ENCODE assay signal across 8 cellular contexts in the genomic region with DNA sequence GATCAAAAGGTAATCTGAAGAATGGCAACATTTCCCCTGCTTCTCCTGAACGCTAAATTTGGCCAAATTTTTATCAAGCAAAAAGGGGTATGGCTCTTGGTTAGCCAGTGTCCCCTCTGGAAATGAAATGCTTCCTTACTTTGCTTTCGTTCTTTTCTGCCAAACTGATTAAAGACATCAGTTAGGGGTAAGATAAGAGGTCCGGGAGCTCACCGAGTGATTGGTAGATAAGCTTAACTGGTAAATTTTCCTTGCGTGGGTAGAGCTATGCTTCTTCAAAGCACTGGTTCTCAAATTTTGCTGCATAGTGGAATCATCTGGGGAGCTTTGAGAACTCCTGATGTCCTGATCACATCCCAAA.
A peak's percentile ranks its signal among the peaks of the same experiment; 100 is the strongest.
DNase-seq lines count a peak whose midpoint lies in the region; ATAC-seq and TF ChIP-seq lines count a peak whose summit lies in the region.

No MANE protein-coding gene starts in this region.

- H3K9me3 ChIP-seq in A673 (ENCODE audit: low read depth, low read length, poor library complexity, severe bottlenecking) = no peaks in the 10 kb centered on the region
- H3K9me3 ChIP-seq in HUES64 (ENCODE audit: insufficient read depth, low read depth, low read length) = no peaks in the 10 kb centered on the region
- H3K9me3 ChIP-seq in mucosa of descending colon = no peaks in the 10 kb centered on the region

- no peak for DNase-seq in A673 (ENCODE audit: low spot score)
- DNase-seq in cardiac fibroblast (ENCODE audit: low read depth in 2 of 2) = no peak
- no peak for DNase-seq in mucosa of descending colon
- DNase-seq in iPS-NIHi7 (ENCODE audit: extremely low spot score) = no peak
- no peak for DNase-seq in activated CD8-positive, alpha-beta memory T cell treated with anti-CD3 and anti-CD28 coated beads, Interleukin-2, amount 50 U/mL, for 48 hours
- no peak for DNase-seq in ACHN

- 9% methylated on average over 5 of the region's 5 CpGs for WGBS in HUES64

- POLR2A ChIA-PET in A673 (lab: Charles Lee; ENCODE audit: low non-redundant PET) = interaction anchor here (0.6 kb wide), 1 partner anchor 47 kb away, joined by 3 read pairs; no protein-coding TSS in a partner anchor

- BruUV-seq in A673 (replicated peaks; lab: Mats Ljungman, UMichigan) = no TSS peak

- TF ChIP-seq CTCF in A673 (conservative IDR thresholded peaks at IDR 0.05; ENCODE audit: low read depth, low read length) (no peak), cardiac fibroblast (IDR thresholded peaks at IDR 0.05; ENCODE audit: low read depth, low read length) (no peak), mucosa of descending colon (IDR thresholded peaks at IDR 0.05) (no peak)

- H3K9ac ChIP-seq in HUES64 (ENCODE audit: low read depth, low read length) = no peak overlapping the region

- peaks cover 16% of the 10 kb centered on the region for H3K27me3 ChIP-seq in A673 (replicated peaks; ENCODE audit: insufficient read depth, low read depth, low read length, poor library complexity)
- H3K27me3 ChIP-seq in HUES64 (ENCODE audit: insufficient read depth, low read length) = peaks cover 70% of the 10 kb centered on the region

- H3K4me3 ChIP-seq in A673 (ENCODE audit: low read depth, low read length, poor library complexity, severe bottlenecking) (peak overlapping the region; percentile 61), HUES64 (ENCODE audit: low read length) (peak overlapping the region; percentile 89), cardiac fibroblast (replicated peaks in 1 of 2; ENCODE audit: low read depth in 2 of 2, low read length in 2 of 2) (peak overlapping the region; percentile 63 to 76), mucosa of descending colon (peak overlapping the region; percentile 77)

- H3K36me3 ChIP-seq in A673 (ENCODE audit: insufficient read depth, low read length, poor library complexity, severe bottlenecking) = no peaks in the 10 kb centered on the region
- no peaks in the 10 kb centered on the region for H3K36me3 ChIP-seq in HUES64 (ENCODE audit: insufficient read depth, low read length)
- H3K36me3 ChIP-seq in mucosa of descending colon (ENCODE audit: low read depth) = no peaks in the 10 kb centered on the region

- no peak overlapping the region for H3K27ac ChIP-seq in A673 (ENCODE audit: low read depth, low read length, poor library complexity, severe bottlenecking)
- no peak overlapping the region for H3K27ac ChIP-seq in HUES64 (ENCODE audit: low read depth, low read length)

- CTCF ChIA-PET in A673 (lab: Charles Lee) = no interaction called here

- H3K4me1 ChIP-seq in A673 (ENCODE audit: insufficient read depth, low read length, poor library complexity, severe bottlenecking) (peaks cover 15% of the 10 kb centered on the region), HUES64 (ENCODE audit: insufficient read depth, low read length) (peaks cover 19% of the 10 kb centered on the region; the same call in 1 of the 2 replicates), mucosa of descending colon (ENCODE audit: low read depth) (peaks cover 16% of the 10 kb centered on the region)

- in situ Hi-C loops in ACHN (cut with HindIII; ENCODE audit: low pct_ligation_motif_present, low pct_unique_long_range_greater_than_20kb, low sequenced_read_pairs) = no loop called here

- intact Hi-C loops in A673 (cut with micrococcal nuclease; ENCODE audit: unreplicated experiment) (no loop called here), mucosa of descending colon (cut with DNase I, micrococcal nuclease) (no loop called here)

- ATAC-seq in mucosa of descending colon (no peak), GM21723 (IDR thresholded peaks at IDR 0.05; ENCODE audit: unreplicated experiment) (no peak)
